Comparison of ENCODE assay signal across 16 cellular contexts in the genomic region with DNA sequence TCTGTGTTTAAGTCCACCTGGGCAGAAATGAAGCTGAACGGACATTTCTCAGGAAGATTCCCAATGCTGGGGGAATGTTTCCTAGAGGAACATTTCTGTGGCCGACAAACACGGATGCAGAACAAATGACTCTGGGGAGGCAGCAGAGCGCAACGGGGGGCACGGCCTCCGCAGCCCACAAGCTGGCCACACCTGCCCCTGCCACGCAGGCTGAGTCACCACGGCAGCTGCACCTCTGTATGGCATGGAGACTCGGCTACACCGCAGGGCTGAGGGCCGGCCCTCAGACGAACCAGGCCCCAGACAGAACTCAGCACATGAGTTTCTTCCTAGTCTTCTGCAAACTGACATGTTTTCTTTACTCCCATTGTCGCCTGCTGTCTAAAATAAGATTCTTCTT. TPM values are rescaled to one million over a fixed set of nuclear protein-coding genes. Genes with fewer than 3 reads are reported as not detected.
DNase-seq lines count a peak whose midpoint lies in the region; ATAC-seq and TF ChIP-seq lines count a peak whose summit lies in the region.
"Had no signal": no experiment of that assay in that cellular context is flagged by ENCODE, and none has a peak within 500 bp of the region (broad histone marks: within the 10 kb centered on the region; RNA-seq: fewer than 3 reads in every experiment).

No MANE protein-coding gene starts in this region.

- H3K4me3 Mint-ChIP-seq in WTC11 = no peak overlapping the region
- H3K4me3 Mint-ChIP-seq: activated naive CD4-positive, alpha-beta T cell treated with anti-CD3 and anti-CD28 coated beads for 36 hours; CD4-positive, alpha-beta T cell; neural crest cell had no signal

- no peak for TF ChIP-seq EP300 in gastroesophageal sphincter (IDR thresholded peaks at IDR 0.05)

- DNase-seq in Right ventricle myocardium superior = no peak
- DNase-seq in left ventricle myocardium inferior = no peak
- no peak for DNase-seq in WTC11 (ENCODE audit: low spot score)
- peak; percentile 62 for DNase-seq in mesenteric fat pad (ENCODE audit: low spot score)
- no peak for DNase-seq in upper lobe of right lung
- DNase-seq in dermis blood vessel endothelial cell = no peak
- DNase-seq: activated CD4-positive, alpha-beta T cell treated with anti-CD3 and anti-CD28 coated beads for 48 hours; activated naive CD4-positive, alpha-beta T cell treated with anti-CD3 and anti-CD28 coated beads for 36 hours; CD4-positive, alpha-beta T cell; NCI-H1694; NCI-H510A treated with DMSO at 0.1 percent for 48 hours had no signal

- TF ChIP-seq CTCF in left ventricle myocardium inferior (IDR thresholded peaks at IDR 0.05; ENCODE audit: borderline replicate concordance) (no peak), WTC11 (IDR thresholded peaks at IDR 0.05) (no peak), upper lobe of right lung (IDR thresholded peaks at IDR 0.05) (no peak), gastroesophageal sphincter (IDR thresholded peaks at IDR 0.05) (no peak)

- H3K4me1 ChIP-seq in left ventricle myocardium inferior = peaks cover 5% of the 10 kb centered on the region
- no peaks in the 10 kb centered on the region for H3K4me1 ChIP-seq in upper lobe of right lung
- no peaks in the 10 kb centered on the region for H3K4me1 ChIP-seq in gastroesophageal sphincter
- H3K4me1 ChIP-seq: ascending aorta had no signal

- no peak for TF ChIP-seq POLR2A in gastroesophageal sphincter (IDR thresholded peaks at IDR 0.05)

- no peaks in the 10 kb centered on the region for H3K9me3 Mint-ChIP-seq in WTC11
- H3K9me3 Mint-ChIP-seq: activated naive CD4-positive, alpha-beta T cell treated with anti-CD3 and anti-CD28 coated beads for 36 hours; CD4-positive, alpha-beta T cell; neural crest cell had no signal

- H3K27me3 ChIP-seq in left ventricle myocardium inferior (ENCODE audit: low read depth) = no peaks in the 10 kb centered on the region
- no peaks in the 10 kb centered on the region for H3K27me3 ChIP-seq in upper lobe of right lung
- no peaks in the 10 kb centered on the region for H3K27me3 ChIP-seq in gastroesophageal sphincter
- H3K27me3 ChIP-seq: ascending aorta had no signal

- intact Hi-C loops in Right ventricle myocardium superior (cut with DNase I) (no loop called here), left ventricle myocardium inferior (cut with micrococcal nuclease) (loop anchor here (10.0 kb wide), 1 partner anchor 87 kb away; no protein-coding TSS in a partner anchor), upper lobe of right lung (cut with DNase I) (no loop called here)

- peaks cover 16% of the 10 kb centered on the region for H3K36me3 Mint-ChIP-seq in WTC11

- peak overlapping the region; percentile 74 for H3K27ac Mint-ChIP-seq in WTC11
- H3K27ac Mint-ChIP-seq: activated naive CD4-positive, alpha-beta T cell treated with anti-CD3 and anti-CD28 coated beads for 36 hours; CD4-positive, alpha-beta T cell had no signal

- ATAC-seq in Right ventricle myocardium superior (ENCODE audit: poor library complexity) (peak; percentile 26), WTC11 (no peak), upper lobe of right lung (peak; percentile 24), gastroesophageal sphincter (no peak), HG03097 (IDR thresholded peaks at IDR 0.05; ENCODE audit: low FRiP score, unreplicated experiment) (no peak)

- WGBS in gastroesophageal sphincter (ENCODE audit: low coverage in 1 of 2), 2 donors = 71 to 78% methylated on average over 7 to 10 of the region's 14 CpGs

- POLR2A ChIA-PET in WTC11 (lab: Charles Lee) = no interaction called here

- H3K36me3 ChIP-seq in left ventricle myocardium inferior = peaks cover 33% of the 10 kb centered on the region
- peaks cover 38% of the 10 kb centered on the region for H3K36me3 ChIP-seq in upper lobe of right lung
- peaks cover 0 to 44% of the 10 kb centered on the region in 2 donors for H3K36me3 ChIP-seq in gastroesophageal sphincter

- no peaks in the 10 kb centered on the region for H3K27me3 Mint-ChIP-seq in WTC11 (ENCODE audit: low read depth)
- H3K27me3 Mint-ChIP-seq: CD4-positive, alpha-beta T cell had no signal

- CTCF ChIA-PET in WTC11 (lab: Charles Lee) = interaction anchor here (0.7 to 2.0 kb wide), 4 partner anchors 11 to 83 kb away, joined by 4 to 10 read pairs (median 4); no protein-coding TSS in a partner anchor

- H3K9me3 ChIP-seq in left ventricle myocardium inferior (replicated peaks) (no peaks in the 10 kb centered on the region), upper lobe of right lung (no peaks in the 10 kb centered on the region), gastroesophageal sphincter (no peaks in the 10 kb centered on the region)
- H3K9me3 ChIP-seq: ascending aorta had no signal

- peaks cover 16% of the 10 kb centered on the region for H3K4me1 Mint-ChIP-seq in WTC11
- H3K4me1 Mint-ChIP-seq: neural crest cell had no signal

- H3K27ac ChIP-seq in left ventricle myocardium inferior (replicated peaks) = no peak overlapping the region
- no peak overlapping the region for H3K27ac ChIP-seq in upper lobe of right lung
- H3K27ac ChIP-seq in gastroesophageal sphincter = no peak overlapping the region
- H3K27ac ChIP-seq: ascending aorta had no signal

- H3K4me3 ChIP-seq in left ventricle myocardium inferior = no peak overlapping the region
- no peak overlapping the region for H3K4me3 ChIP-seq in upper lobe of right lung
- H3K4me3 ChIP-seq in gastroesophageal sphincter = no peak overlapping the region
- H3K4me3 ChIP-seq: ascending aorta had no signal

TF ChIP-seq in WTC11, 78 proteins besides CTCF, POLR2A, EP300 and RAD21 (continues in another document):
- TF ChIP-seq OVOL2 (CRISPR knock-in tag; IDR thresholded peaks at IDR 0.05; ENCODE audit: borderline replicate concordance) (no peak), ELF4 (CRISPR knock-in tag; IDR thresholded peaks at IDR 0.05; ENCODE audit: low read depth) (no peak), ZNF317 (CRISPR knock-in tag; IDR thresholded peaks at IDR 0.05; ENCODE audit: borderline replicate concordance, low read depth) (no peak), RORB (CRISPR knock-in tag; IDR thresholded peaks at IDR 0.05) (no peak), ZNF232 (CRISPR knock-in tag; IDR thresholded peaks at IDR 0.05) (no peak), ETV6 (CRISPR knock-in tag; IDR thresholded peaks at IDR 0.05) (no peak), ZNF121 (CRISPR knock-in tag; IDR thresholded peaks at IDR 0.05) (no peak), GTF2I (CRISPR knock-in tag; conservative IDR thresholded peaks at IDR 0.05) (no peak), SOX15 (CRISPR knock-in tag; IDR thresholded peaks at IDR 0.05) (no peak)
- TF ChIP-seq, protein P1, sequence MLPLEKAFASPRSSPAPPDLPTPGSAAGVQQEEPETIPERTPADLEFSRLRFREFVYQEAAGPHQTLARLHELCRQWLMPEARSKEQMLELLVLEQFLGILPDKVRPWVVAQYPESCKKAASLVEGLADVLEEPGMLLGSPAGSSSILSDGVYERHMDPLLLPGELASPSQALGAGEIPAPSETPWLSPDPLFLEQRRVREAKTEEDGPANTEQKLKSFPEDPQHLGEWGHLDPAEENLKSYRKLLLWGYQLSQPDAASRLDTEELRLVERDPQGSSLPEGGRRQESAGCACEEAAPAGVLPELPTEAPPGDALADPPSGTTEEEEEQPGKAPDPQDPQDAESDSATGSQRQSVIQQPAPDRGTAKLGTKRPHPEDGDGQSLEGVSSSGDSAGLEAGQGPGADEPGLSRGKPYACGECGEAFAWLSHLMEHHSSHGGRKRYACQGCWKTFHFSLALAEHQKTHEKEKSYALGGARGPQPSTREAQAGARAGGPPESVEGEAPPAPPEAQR (CRISPR knock-in tag; IDR thresholded peaks at IDR 0.05) = no peak
- TF ChIP-seq, protein P2, sequence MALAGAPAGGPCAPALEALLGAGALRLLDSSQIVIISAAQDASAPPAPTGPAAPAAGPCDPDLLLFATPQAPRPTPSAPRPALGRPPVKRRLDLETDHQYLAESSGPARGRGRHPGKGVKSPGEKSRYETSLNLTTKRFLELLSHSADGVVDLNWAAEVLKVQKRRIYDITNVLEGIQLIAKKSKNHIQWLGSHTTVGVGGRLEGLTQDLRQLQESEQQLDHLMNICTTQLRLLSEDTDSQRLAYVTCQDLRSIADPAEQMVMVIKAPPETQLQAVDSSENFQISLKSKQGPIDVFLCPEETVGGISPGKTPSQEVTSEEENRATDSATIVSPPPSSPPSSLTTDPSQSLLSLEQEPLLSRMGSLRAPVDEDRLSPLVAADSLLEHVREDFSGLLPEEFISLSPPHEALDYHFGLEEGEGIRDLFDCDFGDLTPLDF (CRISPR knock-in tag; IDR thresholded peaks at IDR 0.05) = no peak
- TF ChIP-seq, protein P3, sequence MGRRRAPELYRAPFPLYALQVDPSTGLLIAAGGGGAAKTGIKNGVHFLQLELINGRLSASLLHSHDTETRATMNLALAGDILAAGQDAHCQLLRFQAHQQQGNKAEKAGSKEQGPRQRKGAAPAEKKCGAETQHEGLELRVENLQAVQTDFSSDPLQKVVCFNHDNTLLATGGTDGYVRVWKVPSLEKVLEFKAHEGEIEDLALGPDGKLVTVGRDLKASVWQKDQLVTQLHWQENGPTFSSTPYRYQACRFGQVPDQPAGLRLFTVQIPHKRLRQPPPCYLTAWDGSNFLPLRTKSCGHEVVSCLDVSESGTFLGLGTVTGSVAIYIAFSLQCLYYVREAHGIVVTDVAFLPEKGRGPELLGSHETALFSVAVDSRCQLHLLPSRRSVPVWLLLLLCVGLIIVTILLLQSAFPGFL (CRISPR knock-in tag; IDR thresholded peaks at IDR 0.05; ENCODE audit: borderline replicate concordance) = no peak

RNA-seq across cellular contexts. Expression of a gene that starts 10.0 kb away (rescaled TPM):
- total RNA-seq in Right ventricle myocardium superior (not detected), left ventricle myocardium inferior (not detected), WTC11 (2021) (0.16 to 0.52 TPM (median 0.39 TPM) in 3 replicates), mesenteric fat pad (1.0 TPM), upper lobe of right lung (not detected), dermis blood vessel endothelial cell (not detected in 2 replicates), gastroesophageal sphincter (not detected)
- total RNA-seq: activated naive CD4-positive, alpha-beta T cell treated with anti-CD3 and anti-CD28 coated beads for 36 hours; ascending aorta; CD4-positive, alpha-beta T cell; lung microvascular endothelial cell had no signal

RNA-seq across cellular contexts. Expression of a gene that starts 24.1 kb away (rescaled TPM):
- total RNA-seq in Right ventricle myocardium superior = 20.5 TPM
- 19.3 TPM for total RNA-seq in left ventricle myocardium inferior
- total RNA-seq in WTC11 (2021) = 48.0 to 53.1 TPM (median 49.4 TPM) in 3 replicates
- total RNA-seq in mesenteric fat pad = 47.7 TPM
- total RNA-seq in upper lobe of right lung = 49.7 TPM
- total RNA-seq in dermis blood vessel endothelial cell = 18.1 and 31.8 TPM in 2 replicates
- 10 to 100 TPM; 21.4 to 32.2 (median 26.1) TPM for total RNA-seq in gastroesophageal sphincter

Comparison
In these comparisons a context has a peak if more than half of its experiments do, and no peak if none do; other contexts are left out.
1. ATAC-seq: peak in Right ventricle myocardium superior (single experiment) and upper lobe of right lung (single experiment); none in WTC11 (single experiment), gastroesophageal sphincter (single experiment) and HG03097 (single experiment).